1 cellular context compared by ENCODE assay signal in the genomic region with DNA sequence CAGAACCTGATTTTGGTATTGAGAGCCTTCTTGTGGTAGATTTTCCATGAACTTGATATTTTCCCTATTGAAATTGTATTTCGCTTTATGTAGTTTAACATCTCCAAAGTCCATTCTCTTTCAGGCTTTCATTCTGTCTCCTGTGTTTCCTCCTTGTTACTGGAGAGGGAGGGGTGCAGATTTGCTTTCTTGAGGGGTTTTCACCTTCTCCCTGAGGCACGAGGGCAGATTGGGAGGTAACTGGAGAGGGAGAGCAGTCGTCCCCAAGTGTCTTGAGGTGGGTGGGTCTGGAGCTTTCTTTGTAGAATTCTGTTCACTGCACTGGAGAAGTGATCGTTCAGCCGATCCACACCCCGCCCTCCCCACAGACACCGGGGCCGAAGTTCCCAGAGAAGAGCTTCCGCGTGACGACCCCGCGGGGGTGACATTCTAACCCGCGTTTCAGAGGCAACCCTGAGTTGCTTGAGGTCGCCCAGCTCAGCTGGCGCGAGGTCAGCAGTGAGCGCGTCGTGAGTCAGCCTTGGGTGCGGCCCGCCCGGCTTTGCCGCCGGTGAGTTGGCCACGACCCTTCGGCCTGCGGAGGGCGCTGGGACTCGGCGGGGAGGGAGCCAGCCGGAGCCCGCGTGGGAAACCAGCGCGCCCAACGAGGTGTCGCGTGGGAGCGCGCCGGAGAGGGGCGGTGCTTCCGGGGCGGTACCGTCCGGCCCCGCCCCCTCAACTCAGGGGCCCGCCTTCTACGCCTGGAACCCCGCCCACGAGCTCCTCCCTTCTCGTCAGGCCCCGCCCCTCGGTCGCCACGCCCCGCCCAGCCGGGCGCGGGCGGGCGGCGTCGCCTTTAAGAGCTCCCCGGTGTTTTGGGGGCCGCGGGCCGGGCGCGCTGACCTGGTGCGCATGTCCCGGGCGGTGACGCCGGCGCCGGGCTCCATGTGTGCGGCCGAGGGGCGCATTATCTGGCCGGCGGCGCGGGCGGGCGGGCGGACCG.
A peak's percentile ranks its signal among the peaks of the same experiment; 100 is the strongest.
TF ChIP-seq lines count a peak whose summit lies in the region.

Gene GATAD2A, plus strand, starts transcription at position 797 of the 982 bp plus-strand sequence. CDS start 59,671 bp downstream, outside the sequence.

TF ChIP-seq in K562, 482 proteins besides CTCF, POLR2A, EP300 and RAD21 (continued from another document and continues in another):
- TF ChIP-seq CBFA2T2 (conservative IDR thresholded peaks at IDR 0.05) (peak; percentile 16; the same call in 1 of the 2 replicates), SIN3A (IDR thresholded peaks at IDR 0.05; ENCODE audit: borderline replicate concordance in 2 of 2, control insufficient read depth in 1 of 2, low read depth in 2 of 2, low read length in 2 of 2) (peak; percentile 60 to 79; a peak in 3 of 4 replicates), KDM4B (IDR thresholded peaks at IDR 0.05; ENCODE audit: borderline replicate concordance in 2 of 2, low read depth in 1 of 2) (0 out of 4 replicates have a peak, but pooled peaks of 1 of the 2 experiments have one; percentile 85), GTF2B (IDR thresholded peaks at IDR 0.05; ENCODE audit: extremely low read depth, insufficient read length) (no peak), BDP1 (IDR thresholded peaks at IDR 0.05; ENCODE audit: insufficient read depth, insufficient read length) (no peak), NEUROD1 (IDR thresholded peaks at IDR 0.05; ENCODE audit: borderline replicate concordance, low read depth, low read length, partially characterized antibody) (peak; percentile 63), CREB3 (tag; conservative IDR thresholded peaks at IDR 0.05; ENCODE audit: low read depth) (peak; percentile 68), HNRNPLL (IDR thresholded peaks at IDR 0.05; ENCODE audit: low read depth, low read length, poor library complexity, severe bottlenecking) (peak; percentile 20), FOXA1 (IDR thresholded peaks at IDR 0.05; ENCODE audit: borderline replicate concordance) (no peak), PYGO2 (tag; IDR thresholded peaks at IDR 0.05) (no peak), CBX1 (IDR thresholded peaks at IDR 0.05; ENCODE audit: low read depth) (peak; percentile 76), ZNF766 (CRISPR knock-in tag; conservative IDR thresholded peaks at IDR 0.05) (peak; percentile 84), GTF2E2 (tag; IDR thresholded peaks at IDR 0.05) (no peak), MYNN (IDR thresholded peaks at IDR 0.05) (peak; percentile 86; the same call in 1 of the 2 replicates), MYNN (CRISPR knock-in tag; IDR thresholded peaks at IDR 0.05) (no peak), CCNT2 (IDR thresholded peaks at IDR 0.05; ENCODE audit: borderline replicate concordance, extremely low read depth, insufficient read length, low read depth, low read length) (peak; percentile 96), ZNF785 (CRISPR knock-in tag; IDR thresholded peaks at IDR 0.05) (no peak), ETV1 (tag; conservative IDR thresholded peaks at IDR 0.05; ENCODE audit: low read depth) (peak; percentile 92), ZNF707 (CRISPR knock-in tag; conservative IDR thresholded peaks at IDR 0.05) (no peak), RB1 (IDR thresholded peaks at IDR 0.05; ENCODE audit: low read depth) (peak; percentile 95), E2F4 (CRISPR knock-in tag; IDR thresholded peaks at IDR 0.05; ENCODE audit: low read depth) (0 out of 2 replicates have a peak, but pooled peaks have one; percentile 13), SMAD1 (IDR thresholded peaks at IDR 0.05; ENCODE audit: low read depth, low read length, partially characterized antibody) (no peak), RBM15 (IDR thresholded peaks at IDR 0.05; ENCODE audit: insufficient read depth, low read length) (no peak), ZNF695 (CRISPR knock-in tag; IDR thresholded peaks at IDR 0.05) (no peak), ZBTB26 (CRISPR knock-in tag; IDR thresholded peaks at IDR 0.05) (no peak), YY1 (IDR thresholded peaks at IDR 0.05; ENCODE audit: borderline replicate concordance in 1 of 3, control insufficient read depth in 1 of 3, extremely low read depth in 1 of 3, insufficient read depth in 3 of 3, insufficient read length in 1 of 3, insufficient replicate concordance in 2 of 3, low read depth in 1 of 3, low read length in 2 of 3) (peak in 2 of 3 experiments; percentile 14 to 54), RFX1 (IDR thresholded peaks at IDR 0.05) (no peak), ZNF511 (CRISPR knock-in tag; IDR thresholded peaks at IDR 0.05) (peak; percentile 96; the same call in 1 of the 2 replicates), TAF7 (tag; IDR thresholded peaks at IDR 0.05) (no peak), RBFOX2 (IDR thresholded peaks at IDR 0.05; ENCODE audit: low read depth, low read length) (peak; percentile 84), ZSCAN29 (IDR thresholded peaks at IDR 0.05) (no peak), ADNP (tag; IDR thresholded peaks at IDR 0.05) (no peak), ATF1 (CRISPR knock-in tag; IDR thresholded peaks at IDR 0.05) (peak; percentile 79), ATF1 (tag; IDR thresholded peaks at IDR 0.05) (peak; percentile 91), NR2C2 (CRISPR knock-in tag; IDR thresholded peaks at IDR 0.05) (peak; percentile 89), NR2C2 (tag; IDR thresholded peaks at IDR 0.05) (peak; percentile 93)
- TF ChIP-seq, protein P1, sequence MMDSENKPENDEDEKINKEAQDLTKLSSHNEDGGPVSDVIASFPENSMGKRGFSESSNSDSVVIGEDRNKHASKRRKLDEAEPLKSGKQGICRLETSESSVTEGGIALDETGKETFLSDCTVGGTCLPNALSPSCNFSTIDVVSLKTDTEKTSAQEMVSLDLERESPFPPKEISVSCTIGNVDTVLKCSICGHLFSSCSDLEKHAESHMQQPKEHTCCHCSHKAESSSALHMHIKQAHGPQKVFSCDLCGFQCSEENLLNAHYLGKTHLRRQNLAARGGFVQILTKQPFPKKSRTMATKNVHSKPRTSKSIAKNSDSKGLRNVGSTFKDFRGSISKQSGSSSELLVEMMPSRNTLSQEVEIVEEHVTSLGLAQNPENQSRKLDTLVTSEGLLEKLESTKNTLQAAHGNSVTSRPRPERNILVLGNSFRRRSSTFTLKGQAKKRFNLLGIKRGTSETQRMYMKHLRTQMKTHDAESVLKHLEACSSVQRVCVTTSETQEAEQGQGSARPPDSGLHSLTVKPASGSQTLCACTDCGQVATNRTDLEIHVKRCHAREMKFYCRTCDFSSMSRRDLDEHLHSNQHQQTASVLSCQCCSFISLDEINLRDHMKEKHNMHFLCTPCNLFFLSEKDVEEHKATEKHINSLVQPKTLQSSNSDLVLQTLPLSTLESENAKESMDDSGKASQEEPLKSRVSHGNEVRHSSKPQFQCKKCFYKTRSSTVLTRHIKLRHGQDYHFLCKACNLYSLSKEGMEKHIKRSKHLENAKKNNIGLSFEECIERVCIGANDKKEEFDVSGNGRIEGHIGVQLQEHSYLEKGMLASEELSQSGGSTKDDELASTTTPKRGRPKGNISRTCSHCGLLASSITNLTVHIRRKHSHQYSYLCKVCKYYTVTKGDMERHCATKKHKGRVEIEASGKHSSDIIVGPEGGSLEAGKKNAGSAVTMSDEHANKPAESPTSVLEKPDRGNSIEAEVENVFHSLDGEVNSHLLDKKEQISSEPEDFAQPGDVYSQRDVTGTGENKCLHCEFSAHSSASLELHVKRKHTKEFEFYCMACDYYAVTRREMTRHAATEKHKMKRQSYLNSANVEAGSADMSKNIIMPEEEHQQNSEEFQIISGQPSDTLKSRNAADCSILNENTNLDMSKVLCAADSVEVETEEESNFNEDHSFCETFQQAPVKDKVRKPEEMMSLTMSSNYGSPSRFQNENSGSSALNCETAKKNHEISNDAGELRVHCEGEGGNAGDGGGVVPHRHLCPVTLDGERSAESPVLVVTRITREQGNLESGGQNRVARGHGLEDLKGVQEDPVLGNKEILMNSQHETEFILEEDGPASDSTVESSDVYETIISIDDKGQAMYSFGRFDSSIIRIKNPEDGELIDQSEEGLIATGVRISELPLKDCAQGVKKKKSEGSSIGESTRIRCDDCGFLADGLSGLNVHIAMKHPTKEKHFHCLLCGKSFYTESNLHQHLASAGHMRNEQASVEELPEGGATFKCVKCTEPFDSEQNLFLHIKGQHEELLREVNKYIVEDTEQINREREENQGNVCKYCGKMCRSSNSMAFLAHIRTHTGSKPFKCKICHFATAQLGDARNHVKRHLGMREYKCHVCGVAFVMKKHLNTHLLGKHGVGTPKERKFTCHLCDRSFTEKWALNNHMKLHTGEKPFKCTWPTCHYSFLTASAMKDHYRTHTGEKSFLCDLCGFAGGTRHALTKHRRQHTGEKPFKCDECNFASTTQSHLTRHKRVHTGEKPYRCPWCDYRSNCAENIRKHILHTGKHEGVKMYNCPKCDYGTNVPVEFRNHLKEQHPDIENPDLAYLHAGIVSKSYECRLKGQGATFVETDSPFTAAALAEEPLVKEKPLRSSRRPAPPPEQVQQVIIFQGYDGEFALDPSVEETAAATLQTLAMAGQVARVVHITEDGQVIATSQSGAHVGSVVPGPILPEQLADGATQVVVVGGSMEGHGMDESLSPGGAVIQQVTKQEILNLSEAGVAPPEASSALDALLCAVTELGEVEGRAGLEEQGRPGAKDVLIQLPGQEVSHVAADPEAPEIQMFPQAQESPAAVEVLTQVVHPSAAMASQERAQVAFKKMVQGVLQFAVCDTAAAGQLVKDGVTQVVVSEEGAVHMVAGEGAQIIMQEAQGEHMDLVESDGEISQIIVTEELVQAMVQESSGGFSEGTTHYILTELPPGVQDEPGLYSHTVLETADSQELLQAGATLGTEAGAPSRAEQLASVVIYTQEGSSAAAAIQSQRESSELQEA (IDR thresholded peaks at IDR 0.05; ENCODE audit: low read depth): no peak
- TF ChIP-seq, protein P2, sequence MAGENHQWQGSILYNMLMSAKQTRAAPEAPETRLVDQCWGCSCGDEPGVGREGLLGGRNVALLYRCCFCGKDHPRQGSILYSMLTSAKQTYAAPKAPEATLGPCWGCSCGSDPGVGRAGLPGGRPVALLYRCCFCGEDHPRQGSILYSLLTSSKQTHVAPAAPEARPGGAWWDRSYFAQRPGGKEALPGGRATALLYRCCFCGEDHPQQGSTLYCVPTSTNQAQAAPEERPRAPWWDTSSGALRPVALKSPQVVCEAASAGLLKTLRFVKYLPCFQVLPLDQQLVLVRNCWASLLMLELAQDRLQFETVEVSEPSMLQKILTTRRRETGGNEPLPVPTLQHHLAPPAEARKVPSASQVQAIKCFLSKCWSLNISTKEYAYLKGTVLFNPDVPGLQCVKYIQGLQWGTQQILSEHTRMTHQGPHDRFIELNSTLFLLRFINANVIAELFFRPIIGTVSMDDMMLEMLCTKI (IDR thresholded peaks at IDR 0.05; ENCODE audit: partially characterized antibody): no peak
- TF ChIP-seq, protein P3, sequence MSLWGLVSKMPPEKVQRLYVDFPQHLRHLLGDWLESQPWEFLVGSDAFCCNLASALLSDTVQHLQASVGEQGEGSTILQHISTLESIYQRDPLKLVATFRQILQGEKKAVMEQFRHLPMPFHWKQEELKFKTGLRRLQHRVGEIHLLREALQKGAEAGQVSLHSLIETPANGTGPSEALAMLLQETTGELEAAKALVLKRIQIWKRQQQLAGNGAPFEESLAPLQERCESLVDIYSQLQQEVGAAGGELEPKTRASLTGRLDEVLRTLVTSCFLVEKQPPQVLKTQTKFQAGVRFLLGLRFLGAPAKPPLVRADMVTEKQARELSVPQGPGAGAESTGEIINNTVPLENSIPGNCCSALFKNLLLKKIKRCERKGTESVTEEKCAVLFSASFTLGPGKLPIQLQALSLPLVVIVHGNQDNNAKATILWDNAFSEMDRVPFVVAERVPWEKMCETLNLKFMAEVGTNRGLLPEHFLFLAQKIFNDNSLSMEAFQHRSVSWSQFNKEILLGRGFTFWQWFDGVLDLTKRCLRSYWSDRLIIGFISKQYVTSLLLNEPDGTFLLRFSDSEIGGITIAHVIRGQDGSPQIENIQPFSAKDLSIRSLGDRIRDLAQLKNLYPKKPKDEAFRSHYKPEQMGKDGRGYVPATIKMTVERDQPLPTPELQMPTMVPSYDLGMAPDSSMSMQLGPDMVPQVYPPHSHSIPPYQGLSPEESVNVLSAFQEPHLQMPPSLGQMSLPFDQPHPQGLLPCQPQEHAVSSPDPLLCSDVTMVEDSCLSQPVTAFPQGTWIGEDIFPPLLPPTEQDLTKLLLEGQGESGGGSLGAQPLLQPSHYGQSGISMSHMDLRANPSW (CRISPR knock-in tag; IDR thresholded peaks at IDR 0.05): no peak; the same call in 1 of the 2 replicates
